Comparison of ENCODE assay signal across 13 cellular contexts in the genomic region with DNA sequence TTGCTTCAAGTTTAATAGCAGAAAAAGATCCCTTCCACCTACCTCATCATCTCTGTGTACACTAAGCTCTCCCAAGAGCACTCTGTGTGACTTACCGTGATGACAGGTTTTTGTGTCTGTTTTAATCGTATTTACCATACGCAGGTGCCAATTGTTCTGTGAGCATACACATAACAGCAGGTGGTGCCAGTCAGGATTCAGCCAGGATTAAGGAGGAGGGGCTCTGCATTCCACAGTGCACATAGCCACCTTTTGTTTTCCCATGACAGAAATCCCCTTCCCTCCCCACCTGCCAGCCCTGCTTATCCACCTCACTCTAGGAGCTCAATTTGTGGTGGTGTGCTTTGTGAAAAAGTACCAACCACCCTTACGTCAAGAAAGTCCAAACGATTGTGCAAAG. TPM values are rescaled to one million over a fixed set of nuclear protein-coding genes. Genes with fewer than 3 reads are reported as not detected.
DNase-seq lines count a peak whose midpoint lies in the region; ATAC-seq and TF ChIP-seq lines count a peak whose summit lies in the region.
"Had no signal": no experiment of that assay in that cellular context is flagged by ENCODE, and none has a peak within 500 bp of the region (broad histone marks: within the 10 kb centered on the region; RNA-seq: fewer than 3 reads in every experiment).

No MANE protein-coding gene starts in this region.

- no peaks in the 10 kb centered on the region for H3K27me3 Mint-ChIP-seq in MCF 10A (ENCODE audit: insufficient read depth, unreplicated experiment)

- no peak overlapping the region for H3K27ac Mint-ChIP-seq in MCF 10A (ENCODE audit: low read depth, unreplicated experiment)
- H3K27ac Mint-ChIP-seq: mesothelial cell of epicardium had no signal

- no peaks in the 10 kb centered on the region for H3K9me3 Mint-ChIP-seq in MCF 10A (ENCODE audit: unreplicated experiment)
- H3K9me3 Mint-ChIP-seq: mesothelial cell of epicardium had no signal

- H3K4me1 ChIP-seq in heart right ventricle: peaks cover 0 to 41% (median 12%) of the 10 kb centered on the region in 9 donors

- DNase-seq in ELF-1 (ENCODE audit: low read depth, low spot score): peak; percentile 93
- DNase-seq in NCI-H146 (lab: John Stamatoyannopoulos, UW): peak; percentile 98
- peak; percentile 97 for DNase-seq in NCI-H748 treated with DMSO at 0.1 percent for 48 hours (lab: John Stamatoyannopoulos, UW)
- DNase-seq in iPS-NIHi11 (ENCODE audit: low spot score): peak; percentile 85
- DNase-seq in MCF 10A (ENCODE audit: unreplicated experiment): no peak
- no peak for DNase-seq in stimulated activated CD4-positive, alpha-beta T cell treated with anti-CD3 and anti-CD28 coated beads, Interleukin-2, amount 100 ng/mL, for 24 hours
- DNase-seq in cerebellum (ENCODE audit: low spot score): no peak
- DNase-seq in heart right ventricle: no peak
- DNase-seq: activated T-cell treated with anti-CD3 and anti-CD28 coated beads, Interleukin-2, amount 50 U/mL, for 48 hours; head of caudate nucleus; MG63 had no signal

- no peak for ATAC-seq in heart right ventricle
- ATAC-seq: Right ventricle myocardium inferior had no signal

- WGBS in heart right ventricle, 2 donors: 34 to 39% methylated on average over 5 of the region's 5 CpGs

- intact Hi-C loops in MCF 10A (cut with micrococcal nuclease) (no loop called here), heart right ventricle (cut with DNase I) (no loop called here)

- H3K36me3 ChIP-seq in heart right ventricle: no peaks in the 10 kb centered on the region
- H3K36me3 ChIP-seq: MG63 had no signal

- H3K36me3 Mint-ChIP-seq in MCF 10A (ENCODE audit: insufficient read depth, unreplicated experiment): no peaks in the 10 kb centered on the region
- H3K36me3 Mint-ChIP-seq: mesothelial cell of epicardium had no signal

- no peak overlapping the region for H3K27ac ChIP-seq in heart right ventricle

- TF ChIP-seq CTCF in MCF 10A (IDR thresholded peaks at IDR 0.05; ENCODE audit: unreplicated experiment): no peak
- no peak for TF ChIP-seq CTCF in heart right ventricle (IDR thresholded peaks at IDR 0.05)

- no peaks in the 10 kb centered on the region for H3K27me3 ChIP-seq in heart right ventricle
- H3K27me3 ChIP-seq: MG63 had no signal

- POLR2A ChIA-PET in MCF 10A (lab: Yijun Ruan, JAX): interaction anchor here (0.8 kb wide), 1 partner anchor 9 kb away, joined by 3 read pairs; no protein-coding TSS in a partner anchor

- no peak overlapping the region for H3K4me3 Mint-ChIP-seq in MCF 10A (ENCODE audit: unreplicated experiment)
- H3K4me3 Mint-ChIP-seq: mesothelial cell of epicardium had no signal

- no peak overlapping the region for H3K4me3 ChIP-seq in heart right ventricle
- H3K4me3 ChIP-seq: MG63 had no signal

- no TSS peak for BruUV-seq in MCF 10A (replicated peaks; lab: Mats Ljungman, UMichigan)

- CTCF ChIA-PET in MCF 10A (lab: Yijun Ruan, JAX): no interaction called here

- no peaks in the 10 kb centered on the region for H3K4me1 Mint-ChIP-seq in MCF 10A (ENCODE audit: insufficient read depth, unreplicated experiment)

- no peaks in the 10 kb centered on the region for H3K9me3 ChIP-seq in heart right ventricle
- H3K9me3 ChIP-seq: MG63 had no signal

RNA-seq across cellular contexts. Expression of a gene that starts 14.8 kb away (rescaled TPM):
- total RNA-seq in MCF 10A (2022) (37.4 and 41.2 TPM in 2 replicates), cerebellum (333 TPM), heart right ventricle (100 to 1,000 TPM; 255 to 373 (median 306) TPM)
- 10 to 100 TPM; 21.9 to 29.7 TPM for polyA plus RNA-seq in heart right ventricle

Comparison
In these comparisons a context has a peak if more than half of its experiments do, and no peak if none do; other contexts are left out.
1. DNase-seq: peak in ELF-1 (single experiment), NCI-H146 (single experiment), NCI-H748 treated with DMSO at 0.1 percent for 48 hours (single experiment) and iPS-NIHi11 (single experiment); none in MCF 10A (single experiment), stimulated activated CD4-positive, alpha-beta T cell treated with anti-CD3 and anti-CD28 coated beads, Interleukin-2, amount 100 ng/mL, for 24 hours (0 of 2), cerebellum (single experiment) and heart right ventricle (0 of 2).